11 cellular contexts compared by ENCODE assay signal in the genomic region with DNA sequence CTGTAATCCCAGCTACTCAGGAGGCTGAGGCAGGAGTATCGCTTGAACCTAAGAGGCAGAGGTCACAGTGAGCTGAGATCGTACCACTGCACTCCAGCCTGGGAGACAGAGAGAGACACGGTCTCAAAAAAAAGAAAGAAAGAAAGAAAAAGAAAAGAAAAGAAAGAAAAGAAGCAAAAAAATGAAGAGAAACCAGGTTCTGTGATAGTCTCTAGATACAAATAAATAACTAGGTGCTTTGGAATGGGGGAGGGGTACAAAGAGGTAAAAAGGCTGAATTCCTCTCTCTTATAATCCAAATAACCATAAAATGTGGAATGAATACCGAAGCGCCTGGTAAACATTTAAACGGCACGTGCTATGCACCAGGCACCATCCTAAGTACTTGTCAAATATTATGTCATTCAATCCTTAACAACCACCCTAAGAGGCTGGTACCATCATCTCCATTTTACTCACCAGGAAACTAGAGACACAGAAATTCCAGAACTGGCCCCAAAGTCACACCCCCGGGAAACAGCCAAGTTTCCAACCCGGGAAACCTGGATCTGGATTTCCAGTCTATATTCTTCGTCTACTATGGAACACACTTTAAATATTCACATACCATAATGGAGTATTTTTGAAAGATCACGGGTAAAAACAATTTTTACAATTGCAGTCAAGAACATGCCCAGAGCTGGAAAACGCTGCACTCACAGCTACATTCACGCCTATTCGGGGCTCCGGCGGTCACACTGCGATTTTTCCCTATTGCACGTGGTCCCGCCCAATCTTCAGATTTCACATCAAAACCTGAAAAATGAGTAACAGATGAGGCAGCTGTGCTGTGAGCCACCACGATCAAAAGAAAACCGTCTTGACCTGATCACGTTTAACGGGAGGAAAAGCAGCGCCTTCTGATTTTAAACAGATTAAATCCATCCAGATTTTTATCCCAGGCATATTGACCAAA. TPM values are rescaled to one million over a fixed set of nuclear protein-coding genes. Genes with fewer than 3 reads are reported as not detected.
A peak's percentile ranks its signal among the peaks of the same experiment; 100 is the strongest.
DNase-seq lines count a peak whose midpoint lies in the region; ATAC-seq and TF ChIP-seq lines count a peak whose summit lies in the region.
"Had no signal": no experiment of that assay in that cellular context is flagged by ENCODE, and none has a peak within 500 bp of the region (broad histone marks: within the 10 kb centered on the region; RNA-seq: fewer than 3 reads in every experiment).

No MANE protein-coding gene starts in this region.

- H3K23ac ChIP-seq in IMR-90 (ENCODE audit: low read depth, low read length), result no peak overlapping the region

- H2AFZ ChIP-seq in IMR-90 (replicated peaks; ENCODE audit: low read length, poor library complexity), result no peak overlapping the region
- peak overlapping the region; percentile 16 for H2AFZ ChIP-seq in neural cell (ENCODE audit: low read depth, low read length)
- H2AFZ ChIP-seq: parathyroid adenoma had no signal

- no peak overlapping the region for H4K5ac ChIP-seq in IMR-90 (ENCODE audit: low read depth, low read length)

- DNase-seq in AG09309 (ENCODE audit: low read depth), result no peak
- DNase-seq in IMR-90, result no peak
- DNase-seq in endodermal cell, result no peak
- no peak for DNase-seq in ureter (ENCODE audit: low spot score)
- no peak for DNase-seq in right lobe of liver
- DNase-seq in cerebellum (ENCODE audit: low spot score), result no peak
- DNase-seq: CD4-positive, CD25-positive, alpha-beta regulatory T cell; effector CD4-positive, alpha-beta T cell had no signal

- TF ChIP-seq POLR2A in IMR-90 (IDR thresholded peaks at IDR 0.05; ENCODE audit: low read depth, low read length) (no peak), right lobe of liver (IDR thresholded peaks at IDR 0.05) (no peak)

- H3K56ac ChIP-seq in IMR-90 (ENCODE audit: extremely low read depth, insufficient read depth, low read length), result no peak overlapping the region

- no peaks in the 10 kb centered on the region for H3K9me2 ChIP-seq in neural cell (ENCODE audit: insufficient read depth, low read length)

- no peak overlapping the region for H4K91ac ChIP-seq in IMR-90 (ENCODE audit: insufficient read depth, low read depth, low read length)

- peaks cover 57% of the 10 kb centered on the region for H3K79me2 ChIP-seq in neural cell (replicated peaks; ENCODE audit: insufficient read depth, low read length)

- H2BK15ac ChIP-seq in IMR-90 (ENCODE audit: low read depth, low read length), result no peak overlapping the region

- no peaks in the 10 kb centered on the region; the same call in 1 of the 2 replicates for H3K9me3 ChIP-seq in IMR-90 (ENCODE audit: control insufficient read depth, insufficient read depth, low read length)
- peaks cover 18% of the 10 kb centered on the region for H3K9me3 ChIP-seq in endodermal cell (ENCODE audit: control insufficient read depth, low read length)
- H3K9me3 ChIP-seq in neural cell (ENCODE audit: low read length), result no peaks in the 10 kb centered on the region
- H3K9me3 ChIP-seq in right lobe of liver, result no peaks in the 10 kb centered on the region

- no peak overlapping the region for H2BK20ac ChIP-seq in IMR-90 (ENCODE audit: low read depth, low read length)

- CTCF ChIA-PET in IMR-90 (lab: Yijun Ruan, JAX), result no interaction called here

- peaks cover 21% of the 10 kb centered on the region for H3K4me1 ChIP-seq in IMR-90 (ENCODE audit: control insufficient read depth, insufficient read depth, low read length)
- H3K4me1 ChIP-seq in endodermal cell (ENCODE audit: control insufficient read depth, insufficient read depth, low read length), result peaks cover 14% of the 10 kb centered on the region
- H3K4me1 ChIP-seq in right lobe of liver, result no peaks in the 10 kb centered on the region
- H3K4me1 ChIP-seq: parathyroid adenoma had no signal

- H3K4me1 Mint-ChIP-seq in endodermal cell, result peaks cover 41% of the 10 kb centered on the region

- peak overlapping the region; percentile 27 for H3K4me3 ChIP-seq in AG09309 (ENCODE audit: control insufficient read depth, low read depth, low read length)
- no peak overlapping the region for H3K4me3 ChIP-seq in IMR-90 (ENCODE audit: insufficient read depth, low read depth, low read length)
- peak overlapping the region; percentile 27 for H3K4me3 ChIP-seq in endodermal cell (ENCODE audit: low read length)
- peak overlapping the region; percentile 58 for H3K4me3 ChIP-seq in neural cell (ENCODE audit: low read length)
- no peak overlapping the region for H3K4me3 ChIP-seq in right lobe of liver

- H3K27me3 ChIP-seq in IMR-90 (ENCODE audit: control insufficient read depth, insufficient read depth, low read length), result no peaks in the 10 kb centered on the region
- H3K27me3 ChIP-seq in endodermal cell (ENCODE audit: control insufficient read depth, insufficient read depth, low read length, poor library complexity, severe bottlenecking), result no peaks in the 10 kb centered on the region
- H3K27me3 ChIP-seq in neural cell (ENCODE audit: insufficient read depth, low read depth, low read length), result no peaks in the 10 kb centered on the region
- H3K27me3 ChIP-seq in right lobe of liver, result no peaks in the 10 kb centered on the region

- peaks cover 92% of the 10 kb centered on the region for H4K20me1 ChIP-seq in IMR-90 (ENCODE audit: insufficient read depth, low read length)
- no peaks in the 10 kb centered on the region for H4K20me1 ChIP-seq in neural cell (ENCODE audit: insufficient read depth)

- H2AK5ac ChIP-seq in IMR-90 (ENCODE audit: low read depth, low read length), result no peak overlapping the region

- intact Hi-C loops in IMR-90 (cut with micrococcal nuclease), result no loop called here
- intact Hi-C loops in right lobe of liver (cut with DNase I), result no loop called here

- H3K27me3 Mint-ChIP-seq in endodermal cell (ENCODE audit: insufficient read depth), result no peaks in the 10 kb centered on the region

- H2BK5ac ChIP-seq in IMR-90 (ENCODE audit: low read depth, low read length, poor library complexity, severe bottlenecking), result no peak overlapping the region

- TF ChIP-seq CTCF in AG09309 (IDR thresholded peaks at IDR 0.05; ENCODE audit: control insufficient read depth, insufficient read depth, low read depth, low read length, missing control alignments) (no peak), IMR-90 (conservative IDR thresholded peaks at IDR 0.05; ENCODE audit: low read depth, low read length) (no peak), endodermal cell (conservative IDR thresholded peaks at IDR 0.05) (no peak), neural cell (IDR thresholded peaks at IDR 0.05; ENCODE audit: poor library complexity, severe bottlenecking) (no peak), right lobe of liver (IDR thresholded peaks at IDR 0.05) (no peak)

- no peak overlapping the region for H3K4ac ChIP-seq in IMR-90 (ENCODE audit: low read depth, low read length)

- no peak for ATAC-seq in IMR-90 (ENCODE audit: low read depth)
- no peak for ATAC-seq in right lobe of liver
- ATAC-seq in HG02763 (IDR thresholded peaks at IDR 0.05; ENCODE audit: unreplicated experiment), result no peak

- H3K79me1 ChIP-seq in IMR-90 (ENCODE audit: low read depth in 1 of 2, low read length in 2 of 2), result peaks cover 40 to 85% of the 10 kb centered on the region in 2 experiments

- H3K9me3 Mint-ChIP-seq in endodermal cell, result peaks cover 13% of the 10 kb centered on the region

- 91% methylated on average over 8 of the region's 24 CpGs; no CpG with 5 or more reads in 1 of the 2 experiments for WGBS in IMR-90 (ENCODE audit: extremely low coverage in 2 of 2, insufficient read length in 1 of 2), 2 experiments
- whole genome bisulfite sequencing in endodermal cell (ENCODE audit: insufficient coverage in 1 of 2, insufficient read length in 1 of 2), 2 experiments, result 90 to 96% methylated on average over 15 to 24 of the region's 24 CpGs
- 76% methylated on average over 23 of the region's 24 CpGs for WGBS in right lobe of liver (ENCODE audit: insufficient coverage, low coverage, low lambda C conversion rate, missing lambda C conversion rate)

- no peak overlapping the region for H3K18ac ChIP-seq in IMR-90 (ENCODE audit: low read depth, low read length)

- peaks cover 13% of the 10 kb centered on the region for H3K9me1 ChIP-seq in IMR-90 (ENCODE audit: insufficient read depth, low read length)

- H3K9ac ChIP-seq in IMR-90 (ENCODE audit: low read depth, low read length) (no peak overlapping the region), endodermal cell (ENCODE audit: extremely low read depth, low read length, poor library complexity, severe bottlenecking) (no peak overlapping the region), neural cell (ENCODE audit: low read length) (peak overlapping the region; percentile 45)
- H3K9ac ChIP-seq: parathyroid adenoma had no signal

- no peaks in the 10 kb centered on the region for H3F3A ChIP-seq in neural cell (ENCODE audit: insufficient read depth, low read length, poor library complexity, severe bottlenecking)

- no peak overlapping the region for H2BK120ac ChIP-seq in IMR-90 (ENCODE audit: low read depth, low read length)

- H3K27ac Mint-ChIP-seq in endodermal cell, result peak overlapping the region; percentile 57
- H3K27ac Mint-ChIP-seq: CD4-positive, CD25-positive, alpha-beta regulatory T cell had no signal

- no TSS peak for BruUV-seq in IMR-90 (replicated peaks; lab: Mats Ljungman, UMichigan)

- H3K4me2 ChIP-seq in IMR-90 (ENCODE audit: low read depth, low read length) (peak overlapping the region; percentile 17; the same call in 1 of the 2 replicates), neural cell (ENCODE audit: low read length) (peak overlapping the region; percentile 59)

- no peak overlapping the region for H3K4me3 Mint-ChIP-seq in endodermal cell
- H3K4me3 Mint-ChIP-seq: CD4-positive, CD25-positive, alpha-beta regulatory T cell had no signal

- TF ChIP-seq EP300 in neural cell (conservative IDR thresholded peaks at IDR 0.05; ENCODE audit: poor library complexity, severe bottlenecking), result no peak

- TF ChIP-seq RAD21 in IMR-90 (IDR thresholded peaks at IDR 0.05; ENCODE audit: low read length) (no peak), neural cell (conservative IDR thresholded peaks at IDR 0.05) (no peak)

- H4K8ac ChIP-seq in IMR-90 (ENCODE audit: low read depth in 2 of 2, low read length in 2 of 2), result no peak overlapping the region

- POLR2A ChIA-PET in IMR-90 (lab: Charles Lee; ENCODE audit: unreplicated experiment), result no interaction called here

- peaks cover 62% of the 10 kb centered on the region for H3K36me3 Mint-ChIP-seq in endodermal cell (ENCODE audit: low read depth)
- H3K36me3 Mint-ChIP-seq: CD4-positive, CD25-positive, alpha-beta regulatory T cell had no signal

- H3K27ac ChIP-seq in IMR-90 (ENCODE audit: insufficient read depth, low read length) (no peak overlapping the region), endodermal cell (ENCODE audit: low read depth, low read length) (no peak overlapping the region), neural cell (ENCODE audit: low read length) (peak overlapping the region; percentile 53), right lobe of liver (no peak overlapping the region)
- H3K27ac ChIP-seq: parathyroid adenoma had no signal

- no peak overlapping the region for H3K14ac ChIP-seq in IMR-90 (replicated peaks; ENCODE audit: low read depth, low read length)

- in situ Hi-C loops in IMR-90 (cut with MboI; ENCODE audit: low sequenced_read_pairs), result no loop called here

- dilution Hi-C loops in IMR-90 (cut with HindIII; ENCODE audit: low sequenced_read_pairs, unreplicated experiment), result no loop called here

- no peak overlapping the region for H2AK9ac ChIP-seq in IMR-90 (replicated peaks; ENCODE audit: low read depth, low read length, poor library complexity)

- H3K36me3 ChIP-seq in IMR-90 (ENCODE audit: control insufficient read depth, insufficient read depth, low read length) (peaks cover 15% of the 10 kb centered on the region), endodermal cell (ENCODE audit: control insufficient read depth, insufficient read depth, low read length) (peaks cover 77% of the 10 kb centered on the region), neural cell (ENCODE audit: insufficient read depth, low read length) (no peaks in the 10 kb centered on the region), right lobe of liver (no peaks in the 10 kb centered on the region)

RNA-seq across cellular contexts. Expression of a gene that starts 10.5 kb away (rescaled TPM):
- total RNA-seq in IMR-90 (2012; rRNA removed) (52.5 and 52.8 TPM in 2 replicates), endodermal cell (100 to 1,000 TPM; 124 to 201 TPM), ureter (78.3 TPM), right lobe of liver (1 to 10 TPM; 2.7 to 9.5 (median 8.0) TPM), cerebellum (36.2 TPM)
- polyA plus RNA-seq in IMR-90 (2012; rRNA removed) (116 and 120 TPM in 2 replicates), neural cell (14.8 and 17.9 TPM in 2 replicates)
- 89.4 and 117 TPM in 2 replicates for polyA plus RNA-seq in IMR-90 (2012; cell fraction: cytosol; rRNA removed)
- polyA plus RNA-seq in IMR-90 (2012; cell fraction: nucleus; rRNA removed; ENCODE audit: low replicate concordance), result 67.9 and 90.2 TPM in 2 replicates
- polyA plus RNA-seq in endodermal cell (2013, experiment 1 of 2), result 132 TPM
- 112 TPM for polyA plus RNA-seq in endodermal cell (2013, experiment 2 of 2)
- 29.0 and 29.6 TPM in 2 replicates for polyA minus RNA-seq in neural cell

RNA-seq across cellular contexts. Expression of a gene that starts 27.8 kb away (rescaled TPM):
- total RNA-seq in IMR-90 (2012; rRNA removed), result 12.7 and 14.4 TPM in 2 replicates
- polyA plus RNA-seq in IMR-90 (2012; rRNA removed), result 12.7 and 12.9 TPM in 2 replicates
- 9.9 and 11.0 TPM in 2 replicates for polyA plus RNA-seq in IMR-90 (2012; cell fraction: cytosol; rRNA removed)
- 4.6 and 5.7 TPM in 2 replicates for polyA plus RNA-seq in IMR-90 (2012; cell fraction: nucleus; rRNA removed; ENCODE audit: low replicate concordance)
- total RNA-seq in endodermal cell, result 10 to 100 TPM; 13.6 to 14.6 TPM
- polyA plus RNA-seq in endodermal cell (2013, experiment 1 of 2), result 13.7 TPM
- polyA plus RNA-seq in endodermal cell (2013, experiment 2 of 2), result 11.9 TPM
- polyA plus RNA-seq in neural cell, result 16.0 and 16.7 TPM in 2 replicates
- polyA minus RNA-seq in neural cell, result 18.3 and 18.6 TPM in 2 replicates
- total RNA-seq in ureter, result 10.3 TPM
- 1 to 10 TPM; 3.9 to 6.5 (median 4.1) TPM for total RNA-seq in right lobe of liver
- 10.3 TPM for total RNA-seq in cerebellum

Comparison
In these comparisons a context has a peak if more than half of its experiments do, and no peak if none do; other contexts are left out.
1. H3K4me3 ChIP-seq: peak in AG09309 (single experiment), endodermal cell (single experiment) and neural cell (single experiment); none in IMR-90 (single experiment) and right lobe of liver (0 of 3).